Comparison of ENCODE assay signal across 17 cellular contexts in the genomic region with DNA sequence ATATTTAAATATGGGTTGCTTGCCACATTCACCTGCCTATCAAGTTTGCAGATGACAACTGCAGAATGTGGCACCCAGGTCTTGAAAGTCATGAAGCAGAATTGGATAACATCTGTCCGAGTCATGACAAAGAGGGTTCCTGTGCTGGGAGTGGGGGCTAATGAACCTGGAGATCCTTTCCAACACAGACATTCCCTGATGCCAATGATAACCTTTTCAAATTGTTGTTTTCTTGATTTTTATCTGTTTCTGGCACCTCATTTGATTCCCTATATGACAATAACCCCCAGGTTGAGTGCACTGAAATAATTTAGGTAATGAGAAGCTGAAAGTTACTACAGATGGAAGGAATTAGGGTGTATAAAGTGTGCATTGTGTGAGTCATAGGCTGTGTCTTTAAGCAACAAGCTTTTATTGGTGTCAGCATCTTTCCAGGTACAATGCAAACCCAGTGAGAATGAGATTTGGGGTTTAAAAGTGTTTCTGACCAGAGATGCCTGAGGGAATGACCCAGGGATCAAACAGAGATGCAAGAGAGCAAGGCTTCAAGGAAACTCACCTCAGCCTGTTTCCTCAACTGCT. TPM values are rescaled to one million over a fixed set of nuclear protein-coding genes. Genes with fewer than 3 reads are reported as not detected.
DNase-seq lines count a peak whose midpoint lies in the region; ATAC-seq, FAIRE-seq and TF ChIP-seq lines count a peak whose summit lies in the region.
"Had no signal": no experiment of that assay in that cellular context is flagged by ENCODE, and none has a peak within 500 bp of the region (broad histone marks: within the 10 kb centered on the region; RNA-seq: fewer than 3 reads in every experiment).

No MANE protein-coding gene starts in this region.

- no peaks in the 10 kb centered on the region for H4K20me1 ChIP-seq in OCI-LY3 (ENCODE audit: insufficient read depth, low read length)
- no peaks in the 10 kb centered on the region; the same call in 1 of the 2 replicates for H4K20me1 ChIP-seq in GM12878 (ENCODE audit: control insufficient read depth, insufficient read depth)
- no peaks in the 10 kb centered on the region for H4K20me1 ChIP-seq in OCI-LY7 (ENCODE audit: insufficient read depth, low read length)

- TF ChIP-seq EP300 in GM12878 (IDR thresholded peaks at IDR 0.05; ENCODE audit: borderline replicate concordance in 1 of 2, control insufficient read depth in 1 of 2, low read depth in 2 of 2, low read length in 2 of 2) = no peak

- H3K4me1 ChIP-seq in OCI-LY3 (ENCODE audit: low read length) (peaks cover 89% of the 10 kb centered on the region), GM12878 (ENCODE audit: control insufficient read depth, insufficient read depth, low read length) (peaks cover 20% of the 10 kb centered on the region), thymus (ENCODE audit: control insufficient read depth, insufficient read depth, low read length) (peaks cover 14% of the 10 kb centered on the region), OCI-LY7 (ENCODE audit: insufficient read depth, low read length, poor library complexity, severe bottlenecking) (peaks cover 10% of the 10 kb centered on the region)

- CTCF ChIA-PET in GM12878 (lab: Yijun Ruan, JAX) (interaction anchor here (0.7 to 18.5 kb wide), 24 partner anchors 10 to 197 kb away, joined by 3 to 805 read pairs (median 7); partner anchors contain the start of genes DYRK3, IL10 and IL19), OCI-LY7 (lab: Charles Lee; ENCODE audit: unreplicated experiment) (interaction anchor here (0.8 to 1.9 kb wide), 3 partner anchors 70 to 169 kb away, joined by 3 to 8 read pairs (median 3); partner anchors contain the start of gene DYRK3)

- no peak overlapping the region for H2AFZ ChIP-seq in OCI-LY3 (ENCODE audit: low read depth, low read length)
- H2AFZ ChIP-seq in GM12878 (ENCODE audit: control insufficient read depth, low read depth, low read length) = no peak overlapping the region
- H2AFZ ChIP-seq in OCI-LY7 (ENCODE audit: low read length) = no peak overlapping the region
- H2AFZ ChIP-seq: PC-9 had no signal

- H3K4me3 ChIP-seq in OCI-LY3 (ENCODE audit: low read length) (no peak overlapping the region), GM12878 (no peak overlapping the region), thymus (ENCODE audit: low read length) (no peak overlapping the region), OCI-LY7 (ENCODE audit: low read depth, low read length, poor library complexity, severe bottlenecking) (no peak overlapping the region)
- H3K4me3 ChIP-seq: PC-9 had no signal

- peaks cover 25% of the 10 kb centered on the region for H3K27me3 Mint-ChIP-seq in activated T-cell treated with anti-CD3 and anti-CD28 coated beads, Interleukin-2, amount 50 U/mL, for 72 hours (ENCODE audit: low read depth)
- no peaks in the 10 kb centered on the region for H3K27me3 Mint-ChIP-seq in stimulated activated naive B cell treated with anti-CD40 and anti-IgM and Interleukin-4, amounts not matched to agents 10 μg/mL and 1 μg/mL and 100 μg/mL, for 72 hours

- H3K27ac Mint-ChIP-seq in activated T-cell treated with anti-CD3 and anti-CD28 coated beads, Interleukin-2, amount 50 U/mL, for 72 hours = peak overlapping the region; percentile 64
- no peak overlapping the region for H3K27ac Mint-ChIP-seq in stimulated activated naive B cell treated with anti-CD40 and anti-IgM and Interleukin-4, amounts not matched to agents 10 μg/mL and 1 μg/mL and 100 μg/mL, for 72 hours
- H3K27ac Mint-ChIP-seq: HFFc6 had no signal

- H3K79me2 ChIP-seq in OCI-LY3 (ENCODE audit: low read length) (no peaks in the 10 kb centered on the region), GM12878 (ENCODE audit: control insufficient read depth, insufficient read depth, low read length) (no peaks in the 10 kb centered on the region), OCI-LY7 (ENCODE audit: insufficient read depth, low read depth, low read length) (no peaks in the 10 kb centered on the region)

- H3K4me2 ChIP-seq in OCI-LY3 (ENCODE audit: low read length) (peak overlapping the region; percentile 59), GM12878 (ENCODE audit: control insufficient read depth, insufficient read depth) (no peak overlapping the region), OCI-LY7 (ENCODE audit: low read length) (no peak overlapping the region)
- H3K4me2 ChIP-seq: PC-9 had no signal

- H3K27me3 ChIP-seq in OCI-LY3 (ENCODE audit: low read depth, low read length) = peaks cover 23% of the 10 kb centered on the region
- H3K27me3 ChIP-seq in GM12878 (replicated peaks in 1 of 2; ENCODE audit: control insufficient read depth in 2 of 2, insufficient read depth in 2 of 2, low read length in 1 of 2) = no peaks in the 10 kb centered on the region
- H3K27me3 ChIP-seq in thymus (ENCODE audit: control insufficient read depth, insufficient read depth) = no peaks in the 10 kb centered on the region

- H3K9me3 ChIP-seq in OCI-LY3 (ENCODE audit: insufficient read depth, low read length) = no peaks in the 10 kb centered on the region
- no peaks in the 10 kb centered on the region for H3K9me3 ChIP-seq in GM12878 (replicated peaks; ENCODE audit: control insufficient read depth, insufficient read depth, low read length)
- H3K9me3 ChIP-seq in thymus (ENCODE audit: control insufficient read depth) = no peaks in the 10 kb centered on the region
- H3K9me3 ChIP-seq in OCI-LY7 (ENCODE audit: low read length) = no peaks in the 10 kb centered on the region

- POLR2A ChIA-PET in GM12878 (lab: Charles Lee) = interaction anchor here (0.9 to 5.1 kb wide), 13 partner anchors 10 to 141 kb away, joined by 3 to 41 read pairs (median 4); partner anchors contain the start of genes IL10 and IL19
- POLR2A ChIA-PET in OCI-LY7 (lab: Charles Lee) = interaction anchor here (0.6 to 1.3 kb wide), 4 partner anchors 13 to 53 kb away, joined by 3 to 5 read pairs (median 4); no protein-coding TSS in a partner anchor

- TF ChIP-seq CTCF in OCI-LY3 (IDR thresholded peaks at IDR 0.05; ENCODE audit: low read depth, low read length) (no peak), GM12878 (IDR thresholded peaks at IDR 0.05 in 2 of 3, conservative IDR thresholded peaks at IDR 0.05 in 1 of 3; ENCODE audit: control insufficient read depth in 2 of 3, extremely low read depth in 1 of 3, insufficient read depth in 1 of 3, low read depth in 3 of 3, low read length in 3 of 3) (no peak), OCI-LY7 (conservative IDR thresholded peaks at IDR 0.05; ENCODE audit: low read length) (no peak)

- RAD21 ChIA-PET in GM12878 (lab: Charles Lee; ENCODE audit: unreplicated experiment) = interaction anchor here (0.6 to 14.8 kb wide), 19 partner anchors 9 to 192 kb away, joined by 3 to 297 read pairs (median 5); partner anchors contain the start of genes EIF2D, IL10 and IL19

- no peak for TF ChIP-seq RAD21 in GM12878 (IDR thresholded peaks at IDR 0.05; ENCODE audit: insufficient read depth, low read depth, low read length)

- in situ Hi-C loops in GM12878 (cut with MboI) = loop anchor here (5.0 kb wide), 1 partner anchor 67 kb away; no protein-coding TSS in a partner anchor

- intact Hi-C loops in GM12878 (cut with micrococcal nuclease; ENCODE audit: unreplicated experiment) (loop anchor here (10.0 kb wide), 1 partner anchor 199 kb away; no protein-coding TSS in a partner anchor), OCI-LY7 (cut with micrococcal nuclease; ENCODE audit: unreplicated experiment) (no loop called here)

- no peak for TF ChIP-seq POLR2A in GM12878 (IDR thresholded peaks at IDR 0.05; ENCODE audit: low read depth, low read length)

- DNase-seq in activated T-cell treated with anti-CD3 and anti-CD28 coated beads, Interleukin-2, amount 50 U/mL, for 72 hours = no peak
- DNase-seq in activated T-cell treated with anti-CD3 and anti-CD28 coated beads, Interleukin-2, amount 50 U/mL, for 48 hours = no peak
- DNase-seq in GM12878 (ENCODE audit: low read depth, low spot score) (no peak), CD1c-positive myeloid dendritic cell (ENCODE audit: extremely low spot score) (no peak), OCI-LY7 (ENCODE audit: low spot score) (no peak)
- DNase-seq in stimulated activated naive B cell treated with anti-CD40 and anti-IgM and Interleukin-4, amounts not matched to agents 10 μg/mL and 1 μg/mL and 100 μg/mL, for 72 hours = no peak
- DNase-seq: cortex of kidney, HFFc6, NCI-H187 treated with DMSO at 0.1 percent for 48 hours, NCI-H510A had no signal

- H3K4me3 Mint-ChIP-seq in activated T-cell treated with anti-CD3 and anti-CD28 coated beads, Interleukin-2, amount 50 U/mL, for 72 hours = peak overlapping the region; percentile 74 to 77
- no peak overlapping the region for H3K4me3 Mint-ChIP-seq in stimulated activated naive B cell treated with anti-CD40 and anti-IgM and Interleukin-4, amounts not matched to agents 10 μg/mL and 1 μg/mL and 100 μg/mL, for 72 hours
- H3K4me3 Mint-ChIP-seq: HFFc6 had no signal

- peaks cover 92% of the 10 kb centered on the region for H3K4me1 Mint-ChIP-seq in activated T-cell treated with anti-CD3 and anti-CD28 coated beads, Interleukin-2, amount 50 U/mL, for 72 hours (ENCODE audit: low read depth)
- H3K4me1 Mint-ChIP-seq in stimulated activated naive B cell treated with anti-CD40 and anti-IgM and Interleukin-4, amounts not matched to agents 10 μg/mL and 1 μg/mL and 100 μg/mL, for 72 hours = peaks cover 28 to 44% of the 10 kb centered on the region in 2 donors

- peaks cover 0 to 3% of the 10 kb centered on the region in 2 donors for H3K36me3 Mint-ChIP-seq in activated T-cell treated with anti-CD3 and anti-CD28 coated beads, Interleukin-2, amount 50 U/mL, for 72 hours (ENCODE audit: insufficient read depth in 2 of 2)
- no peaks in the 10 kb centered on the region for H3K36me3 Mint-ChIP-seq in stimulated activated naive B cell treated with anti-CD40 and anti-IgM and Interleukin-4, amounts not matched to agents 10 μg/mL and 1 μg/mL and 100 μg/mL, for 72 hours

- SMC1A ChIA-PET in GM12878 (lab: Charles Lee; ENCODE audit: uncharacterized antibody, unreplicated experiment) = interaction anchor here (0.6 to 14.9 kb wide), 28 partner anchors 9 to 178 kb away, joined by 3 to 417 read pairs (median 10); partner anchors contain the start of genes DYRK3, IL10 and IL19

- BruUV-seq in GM12878 (replicated peaks; lab: Mats Ljungman, UMichigan) (no TSS peak), OCI-LY7 (replicated peaks; lab: Mats Ljungman, UMichigan) (no TSS peak)

- H3K27ac ChIP-seq in OCI-LY3 (ENCODE audit: low read length) = no peak overlapping the region
- peak overlapping the region; percentile 55 for H3K27ac ChIP-seq in GM12878 (ENCODE audit: control insufficient read depth, insufficient read depth)
- peak overlapping the region; percentile 82 for H3K27ac ChIP-seq in thymus (ENCODE audit: low read depth)
- H3K27ac ChIP-seq in OCI-LY7 (ENCODE audit: low read depth, low read length, poor library complexity, severe bottlenecking) = no peak overlapping the region
- H3K27ac ChIP-seq: PC-9 had no signal

- H3K9me2 ChIP-seq in OCI-LY7 (ENCODE audit: insufficient read depth, low read length) = no peaks in the 10 kb centered on the region

- peaks cover 9% of the 10 kb centered on the region for H3K36me3 ChIP-seq in OCI-LY3 (replicated peaks; ENCODE audit: low read depth, low read length)
- no peaks in the 10 kb centered on the region for H3K36me3 ChIP-seq in GM12878 (ENCODE audit: control insufficient read depth in 2 of 2, insufficient read depth in 2 of 2, low read length in 1 of 2)
- H3K36me3 ChIP-seq in thymus (ENCODE audit: control insufficient read depth, insufficient read depth) = no peaks in the 10 kb centered on the region
- H3K36me3 ChIP-seq in OCI-LY7 (ENCODE audit: insufficient read depth, low read length) = no peaks in the 10 kb centered on the region

- no peak for ATAC-seq in activated T-cell treated with anti-CD3 and anti-CD28 coated beads, Interleukin-2, amount 50 U/mL, for 72 hours (replicated peaks in 1 of 2)
- ATAC-seq in GM12878 = no peak
- ATAC-seq in stimulated activated naive B cell treated with anti-CD40 and anti-IgM and Interleukin-4, amounts not matched to agents 10 μg/mL and 1 μg/mL and 100 μg/mL, for 72 hours (replicated peaks) = no peak

- H3K9ac ChIP-seq in OCI-LY3 (ENCODE audit: low read length) = no peak overlapping the region
- no peak overlapping the region; the same call in 1 of the 2 replicates for H3K9ac ChIP-seq in GM12878 (ENCODE audit: control insufficient read depth, insufficient read depth, low read length)

- no peaks in the 10 kb centered on the region for H3K9me3 Mint-ChIP-seq in activated T-cell treated with anti-CD3 and anti-CD28 coated beads, Interleukin-2, amount 50 U/mL, for 72 hours
- peaks cover 0 to 4% of the 10 kb centered on the region in 2 donors for H3K9me3 Mint-ChIP-seq in stimulated activated naive B cell treated with anti-CD40 and anti-IgM and Interleukin-4, amounts not matched to agents 10 μg/mL and 1 μg/mL and 100 μg/mL, for 72 hours
- H3K9me3 Mint-ChIP-seq: HFFc6 had no signal

- 56% methylated on average over 1 of the region's 1 CpG for WGBS in GM12878 (ENCODE audit: insufficient coverage, insufficient replicate concordance, low lambda C conversion rate, missing lambda C conversion rate)
- 100% methylated on average over 1 of the region's 1 CpG for WGBS in thymus

- no peak for FAIRE-seq in GM12878 (lab: Jason Lieb, UNC)

RNA-seq across cellular contexts. Expression of gene IL10, which starts 32.0 kb away (rescaled TPM):
- 1 to 10 TPM in 1 of 2 donors, under 1 TPM in 1; 0.77 to 2.3 TPM for total RNA-seq in activated T-cell treated with anti-CD3 and anti-CD28 coated beads, Interleukin-2, amount 50 U/mL, for 72 hours
- 1.5 and 3.6 TPM in 2 replicates for total RNA-seq in GM12878 (2013; cell fraction: nucleolus; rRNA removed)
- total RNA-seq in GM12878 (2014; rRNA removed) (1.0 and 1.1 TPM in 2 replicates), GM12878 (2014; rRNA removed; fragmentation: Illumina TruSeq; extraction: Trizol) (1.4 and 1.6 TPM in 2 replicates), GM12878 (2021) (0.67 and 1.1 TPM in 2 replicates), OCI-LY7 (2022) (not detected in 2 replicates)
- polyA plus RNA-seq in GM12878 (2011; ENCODE audit: low read depth) = 4.4 TPM
- polyA plus RNA-seq in GM12878 (2011; rRNA removed) (5.0 and 6.3 TPM in 2 replicates), GM12878 (2014; fragmentation: Illumina TruSeq; extraction: Trizol) (1.4 and 1.8 TPM in 2 replicates), GM12878 (2014; fragmentation: Nextera tagmentation; extraction: Ambion mirVana) (1 to 10 TPM; 1.2 to 1.6 TPM), GM12878 (2014; rRNA removed) (0.92 and 1.5 TPM in 2 replicates), GM12878 (2016; fragmentation: Nextera tagmentation; extraction: Ambion mirVana) (under 1 TPM; 0.34 to 0.70 TPM), thymus (19.1 TPM)
- polyA plus RNA-seq in GM12878 (2011; cell fraction: cytosol; rRNA removed) = 3.0 and 5.2 TPM in 2 replicates
- polyA plus RNA-seq in GM12878 (2011; cell fraction: nucleus; rRNA removed) = 1.0 and 1.4 TPM in 2 replicates
- 2.8 and 5.5 TPM in 2 replicates for polyA plus RNA-seq in GM12878 (2012)
- 3.7 and 6.0 TPM in 2 replicates for polyA minus RNA-seq in GM12878 (2011; rRNA and poly(A)+ RNA removed)
- polyA minus RNA-seq in GM12878 (2011; cell fraction: cytosol; rRNA and poly(A)+ RNA removed) = 1.1 and 2.1 TPM in 2 replicates
- 4.7 and 5.2 TPM in 2 replicates for polyA minus RNA-seq in GM12878 (2011; cell fraction: nucleus; rRNA and poly(A)+ RNA removed)
- not detected in 2 replicates for total RNA-seq in OCI-LY7 (2014; rRNA removed; shearing (Covaris generic))
- total RNA-seq: epithelial cell of proximal tubule, HFFc6, LHCN-M2, PC-9 had no signal

RNA-seq across cellular contexts. Expression of gene IL19, which starts 33.7 kb away (rescaled TPM):
- total RNA-seq in activated T-cell treated with anti-CD3 and anti-CD28 coated beads, Interleukin-2, amount 50 U/mL, for 72 hours = not detected
- total RNA-seq in GM12878 (2013; cell fraction: nucleolus; rRNA removed) = not detected in 2 replicates
- total RNA-seq in GM12878 (2014; rRNA removed) (0.38 TPM in 1 of 2 replicates, not detected in the other), GM12878 (2014; rRNA removed; fragmentation: Illumina TruSeq; extraction: Trizol) (not detected in 2 replicates), GM12878 (2021) (not detected in 2 replicates), OCI-LY7 (2022) (not detected in 2 replicates)
- polyA plus RNA-seq in GM12878 (2011; ENCODE audit: low read depth) = 0.30 TPM
- polyA plus RNA-seq in GM12878 (2011; rRNA removed) (0.72 and 0.73 TPM in 2 replicates), GM12878 (2014; fragmentation: Illumina TruSeq; extraction: Trizol) (0.32 TPM in 1 of 2 replicates, not detected in the other), GM12878 (2014; fragmentation: Nextera tagmentation; extraction: Ambion mirVana) (under 1 TPM; 0.27 to 0.29 TPM), GM12878 (2014; rRNA removed) (0.10 TPM in 1 of 2 replicates, not detected in the other), GM12878 (2016; fragmentation: Nextera tagmentation; extraction: Ambion mirVana) (not detected), thymus (1.0 TPM)
- 0.33 and 0.63 TPM in 2 replicates for polyA plus RNA-seq in GM12878 (2011; cell fraction: cytosol; rRNA removed)
- 0.70 and 1.2 TPM in 2 replicates for polyA plus RNA-seq in GM12878 (2011; cell fraction: nucleus; rRNA removed)
- polyA plus RNA-seq in GM12878 (2012) = 0.65 TPM in 1 of 2 replicates, not detected in the other
- polyA minus RNA-seq in GM12878 (2011; rRNA and poly(A)+ RNA removed) = 0.37 and 0.41 TPM in 2 replicates
- polyA minus RNA-seq in GM12878 (2011; cell fraction: cytosol; rRNA and poly(A)+ RNA removed) = not detected in 2 replicates
- 0.24 TPM in 1 of 2 replicates, not detected in the other for polyA minus RNA-seq in GM12878 (2011; cell fraction: nucleus; rRNA and poly(A)+ RNA removed)
- total RNA-seq in OCI-LY7 (2014; rRNA removed; shearing (Covaris generic)) = not detected in 2 replicates
- total RNA-seq: epithelial cell of proximal tubule, HFFc6, LHCN-M2, liver, PC-9, skeletal muscle tissue had no signal
- polyA plus RNA-seq: liver had no signal

Comparison
In these comparisons a context has a peak if more than half of its experiments do, and no peak if none do; other contexts are left out.
1. H3K4me3 Mint-ChIP-seq: peak in activated T-cell treated with anti-CD3 and anti-CD28 coated beads, Interleukin-2, amount 50 U/mL, for 72 hours (2 of 2); none in stimulated activated naive B cell treated with anti-CD40 and anti-IgM and Interleukin-4, amounts not matched to agents 10 μg/mL and 1 μg/mL and 100 μg/mL, for 72 hours (0 of 2).
2. H3K27ac ChIP-seq: peak in GM12878 (single experiment) and thymus (single experiment); none in OCI-LY3 (single experiment) and OCI-LY7 (single experiment).